In genomic region chrX:13469963-13470679, GRCh38 we compare ENCODE assay signal across 17 cellular contexts.
DNase-seq lines count a peak whose midpoint lies in the region; ATAC-seq and TF ChIP-seq lines count a peak whose summit lies in the region.
"Had no signal": no experiment of that assay in that cellular context is flagged by ENCODE, and none has a peak within 500 bp of the region (broad histone marks: within the 10 kb centered on the region; RNA-seq: fewer than 3 reads in every experiment).

No MANE protein-coding gene starts in this region.

- H3K27me3 ChIP-seq in sigmoid colon, result no peaks in the 10 kb centered on the region
- H3K27me3 ChIP-seq in left lung, result no peaks in the 10 kb centered on the region
- H3K27me3 ChIP-seq: tibial nerve had no signal

- H3K36me3 ChIP-seq in sigmoid colon (no peaks in the 10 kb centered on the region), left lung (no peaks in the 10 kb centered on the region)
- H3K36me3 ChIP-seq: tibial nerve had no signal

- no peak overlapping the region for H3K27ac ChIP-seq in sigmoid colon
- no peak overlapping the region for H3K27ac ChIP-seq in left lung
- H3K27ac ChIP-seq: coronary artery, tibial nerve had no signal

- no peak for TF ChIP-seq POLR2A in sigmoid colon (IDR thresholded peaks at IDR 0.05)

- peaks cover 46% of the 10 kb centered on the region for H3K4me1 Mint-ChIP-seq in T-helper 2 cell treated with Interferon-gamma antibody and Interleukin-4, amounts not matched to agents 5 μg/mL and 100 μg/mL, for 36 hours (ENCODE audit: low read depth)
- peaks cover 29% of the 10 kb centered on the region for H3K4me1 Mint-ChIP-seq in T-helper 1 cell treated with Interleukin-12 subunit alpha and Interleukin-12 subunit beta and Interleukin-4 antibody, amounts not matched to agents 30 μg/mL and 1 μg/mL, for 36 hours (ENCODE audit: low read depth)
- H3K4me1 Mint-ChIP-seq in nephron progenitor cell, result peaks cover 51% of the 10 kb centered on the region

- peak overlapping the region; percentile 77 for H3K27ac Mint-ChIP-seq in T-helper 2 cell treated with Interferon-gamma antibody and Interleukin-4, amounts not matched to agents 5 μg/mL and 100 μg/mL, for 36 hours
- H3K27ac Mint-ChIP-seq in T-helper 1 cell treated with Interleukin-12 subunit alpha and Interleukin-12 subunit beta and Interleukin-4 antibody, amounts not matched to agents 30 μg/mL and 1 μg/mL, for 36 hours, result no peak overlapping the region
- H3K27ac Mint-ChIP-seq in nephron progenitor cell, result no peak overlapping the region
- H3K27ac Mint-ChIP-seq: activated CD8-positive, alpha-beta T cell treated with anti-CD3 and anti-CD28 coated beads, Interleukin-2, amount 10 ng/mL, durations not matched to agents 7 days and 5 days; activated naive CD4-positive, alpha-beta T cell treated with anti-CD3 and anti-CD28 coated beads, Interleukin-2, amount 50 U/mL, for 72 hours had no signal

- no peaks in the 10 kb centered on the region for H3K27me3 Mint-ChIP-seq in T-helper 2 cell treated with Interferon-gamma antibody and Interleukin-4, amounts not matched to agents 5 μg/mL and 100 μg/mL, for 36 hours (ENCODE audit: low read depth)
- no peaks in the 10 kb centered on the region for H3K27me3 Mint-ChIP-seq in T-helper 1 cell treated with Interleukin-12 subunit alpha and Interleukin-12 subunit beta and Interleukin-4 antibody, amounts not matched to agents 30 μg/mL and 1 μg/mL, for 36 hours (ENCODE audit: low read depth)
- H3K27me3 Mint-ChIP-seq in nephron progenitor cell (ENCODE audit: low read depth, poor library complexity), result peaks cover 3% of the 10 kb centered on the region

- peaks cover 0 to 22% (median 2%) of the 10 kb centered on the region in 4 donors for H3K4me1 ChIP-seq in sigmoid colon
- no peaks in the 10 kb centered on the region for H3K4me1 ChIP-seq in left lung

- no peaks in the 10 kb centered on the region for H3K9me3 Mint-ChIP-seq in T-helper 2 cell treated with Interferon-gamma antibody and Interleukin-4, amounts not matched to agents 5 μg/mL and 100 μg/mL, for 36 hours
- no peaks in the 10 kb centered on the region for H3K9me3 Mint-ChIP-seq in T-helper 1 cell treated with Interleukin-12 subunit alpha and Interleukin-12 subunit beta and Interleukin-4 antibody, amounts not matched to agents 30 μg/mL and 1 μg/mL, for 36 hours
- peaks cover 27% of the 10 kb centered on the region for H3K9me3 Mint-ChIP-seq in nephron progenitor cell
- H3K9me3 Mint-ChIP-seq: activated naive CD4-positive, alpha-beta T cell treated with anti-CD3 and anti-CD28 coated beads, Interleukin-2, amount 50 U/mL, for 72 hours had no signal

- peaks cover 4% of the 10 kb centered on the region for H3K36me3 Mint-ChIP-seq in T-helper 2 cell treated with Interferon-gamma antibody and Interleukin-4, amounts not matched to agents 5 μg/mL and 100 μg/mL, for 36 hours (ENCODE audit: low read depth)
- H3K36me3 Mint-ChIP-seq in T-helper 1 cell treated with Interleukin-12 subunit alpha and Interleukin-12 subunit beta and Interleukin-4 antibody, amounts not matched to agents 30 μg/mL and 1 μg/mL, for 36 hours (ENCODE audit: low read depth), result peaks cover 8% of the 10 kb centered on the region
- H3K36me3 Mint-ChIP-seq in nephron progenitor cell (ENCODE audit: low read depth), result no peaks in the 10 kb centered on the region

- no peaks in the 10 kb centered on the region for H3K9me3 ChIP-seq in sigmoid colon
- H3K9me3 ChIP-seq in left lung, result no peaks in the 10 kb centered on the region
- H3K9me3 ChIP-seq: tibial nerve had no signal

- intact Hi-C loops in sigmoid colon (cut with DNase I) (no loop called here), left lung (cut with DNase I) (no loop called here)

- TF ChIP-seq EP300 in sigmoid colon (IDR thresholded peaks at IDR 0.05), result no peak

- no peak for TF ChIP-seq CTCF in fibroblast of pulmonary artery (IDR thresholded peaks at IDR 0.05; ENCODE audit: low read length, missing control alignments)
- TF ChIP-seq CTCF in retinal pigment epithelial cell (conservative IDR thresholded peaks at IDR 0.05; ENCODE audit: low read depth, low read length), result no peak
- TF ChIP-seq CTCF in nephron progenitor cell (IDR thresholded peaks at IDR 0.05), result no peak
- TF ChIP-seq CTCF in sigmoid colon (IDR thresholded peaks at IDR 0.05), result no peak
- no peak for TF ChIP-seq CTCF in left lung (IDR thresholded peaks at IDR 0.05)

- no peak for ATAC-seq in left lung
- ATAC-seq: activated CD8-positive, alpha-beta T cell treated with anti-CD3 and anti-CD28 coated beads, Interleukin-2, amount 10 ng/mL, durations not matched to agents 7 days and 5 days; activated naive CD4-positive, alpha-beta T cell treated with anti-CD3 and anti-CD28 coated beads, Interleukin-2, amount 50 U/mL, for 72 hours had no signal

- H3K4me3 Mint-ChIP-seq in T-helper 2 cell treated with Interferon-gamma antibody and Interleukin-4, amounts not matched to agents 5 μg/mL and 100 μg/mL, for 36 hours, result peak overlapping the region; percentile 58
- H3K4me3 Mint-ChIP-seq in T-helper 1 cell treated with Interleukin-12 subunit alpha and Interleukin-12 subunit beta and Interleukin-4 antibody, amounts not matched to agents 30 μg/mL and 1 μg/mL, for 36 hours, result peak overlapping the region; percentile 34
- no peak overlapping the region for H3K4me3 Mint-ChIP-seq in nephron progenitor cell
- H3K4me3 Mint-ChIP-seq: activated CD8-positive, alpha-beta T cell treated with anti-CD3 and anti-CD28 coated beads, Interleukin-2, amount 10 ng/mL, durations not matched to agents 7 days and 5 days had no signal

- H3K4me3 ChIP-seq in fibroblast of pulmonary artery (replicated peaks; ENCODE audit: low read depth, low read length) (no peak overlapping the region), retinal pigment epithelial cell (ENCODE audit: low read length) (no peak overlapping the region), sigmoid colon (no peak overlapping the region), left lung (no peak overlapping the region)
- H3K4me3 ChIP-seq: coronary artery, skin epidermis, tibial nerve had no signal

- 69 to 75% methylated on average over 4 of the region's 4 CpGs for WGBS in sigmoid colon, 2 donors

- DNase-seq in T-helper 2 cell treated with Interferon-gamma antibody and Interleukin-4, amounts not matched to agents 5 μg/mL and 100 μg/mL, for 36 hours (ENCODE audit: low spot score), result no peak
- no peak for DNase-seq in T-helper 2 cell
- DNase-seq in fibroblast of pulmonary artery (ENCODE audit: low read depth), result peak; percentile 48
- DNase-seq in retinal pigment epithelial cell (ENCODE audit: low read depth), result peak; percentile 82
- DNase-seq in nephron progenitor cell, result no peak
- DNase-seq in sigmoid colon, result no peak
- no peak for DNase-seq in left lung
- DNase-seq: 8988T; activated CD8-positive, alpha-beta T cell treated with anti-CD3 and anti-CD28 coated beads, Interleukin-2, amount 10 ng/mL, durations not matched to agents 7 days and 5 days; DMS79 treated with DMSO at 0.1 percent for 48 hours; hypothalamus; NCI-H1436 had no signal

Comparison
In these comparisons a context has a peak if more than half of its experiments do, and no peak if none do; other contexts are left out.
1. DNase-seq: peak in fibroblast of pulmonary artery (single experiment) and retinal pigment epithelial cell (single experiment); none in T-helper 2 cell treated with Interferon-gamma antibody and Interleukin-4, amounts not matched to agents 5 μg/mL and 100 μg/mL, for 36 hours (single experiment), T-helper 2 cell (0 of 5), nephron progenitor cell (single experiment), sigmoid colon (single experiment) and left lung (0 of 2).